In the genomic region with DNA sequence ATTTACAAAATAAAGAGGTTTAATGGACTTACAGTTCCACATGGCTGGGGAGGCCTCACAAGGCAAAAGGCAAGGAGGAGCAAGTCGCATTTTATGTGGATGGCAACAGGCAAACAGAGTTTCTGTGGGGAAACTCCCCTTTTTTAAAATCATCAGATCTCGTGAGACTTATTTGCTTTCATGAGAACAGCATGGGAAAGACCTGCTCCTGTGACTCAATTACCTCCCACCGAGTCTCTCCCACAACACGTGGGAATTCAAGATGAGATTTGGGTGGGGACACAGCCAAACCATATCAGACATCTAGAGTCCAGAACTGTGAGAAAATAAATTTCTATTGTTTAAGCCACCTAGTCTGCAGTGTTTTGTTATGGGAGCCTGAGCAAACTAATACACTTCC, we compare ENCODE assay signal across 19 cellular contexts.
A peak's percentile ranks its signal among the peaks of the same experiment; 100 is the strongest.
DNase-seq lines count a peak whose midpoint lies in the region; ATAC-seq and TF ChIP-seq lines count a peak whose summit lies in the region.
"Had no signal": no experiment of that assay in that cellular context is flagged by ENCODE, and none has a peak within 500 bp of the region (broad histone marks: within the 10 kb centered on the region; RNA-seq: fewer than 3 reads in every experiment).

No MANE protein-coding gene starts in this region.

- H3K9me2 ChIP-seq in hepatocyte (replicated peaks; ENCODE audit: insufficient read depth): no peaks in the 10 kb centered on the region

- H3K4me3 ChIP-seq in WERI-Rb-1 (ENCODE audit: low read depth, low read length) (no peak overlapping the region), hepatocyte (no peak overlapping the region), smooth muscle cell (no peak overlapping the region)
- H3K4me3 ChIP-seq: dorsolateral prefrontal cortex, HAP-1, MG63, uterus had no signal

- H3K27ac ChIP-seq in WERI-Rb-1 (peak overlapping the region; percentile 21), hepatocyte (peak overlapping the region; percentile 93), smooth muscle cell (ENCODE audit: low read depth) (peak overlapping the region; percentile 87)
- H3K27ac ChIP-seq: dorsolateral prefrontal cortex had no signal

- H3K36me3 ChIP-seq in WERI-Rb-1 (peaks cover 3% of the 10 kb centered on the region), hepatocyte (replicated peaks; ENCODE audit: insufficient read depth, low read depth) (no peaks in the 10 kb centered on the region), smooth muscle cell (ENCODE audit: low read depth) (no peaks in the 10 kb centered on the region)
- H3K36me3 ChIP-seq: HAP-1, MG63, uterus had no signal

- H2AFZ ChIP-seq in hepatocyte (no peak overlapping the region), smooth muscle cell (ENCODE audit: low read depth) (no peak overlapping the region)

- H3K27me3 ChIP-seq in WERI-Rb-1 (ENCODE audit: insufficient read depth, low read depth, severe bottlenecking) (no peaks in the 10 kb centered on the region), hepatocyte (no peaks in the 10 kb centered on the region), smooth muscle cell (ENCODE audit: low read depth) (no peaks in the 10 kb centered on the region)
- H3K27me3 ChIP-seq: dorsolateral prefrontal cortex, MG63, uterus had no signal

- H3K9me3 Mint-ChIP-seq in activated T-cell treated with anti-CD3 and anti-CD28 coated beads, Interleukin-2, amount 50 U/mL, for 24 hours: peaks cover 15% of the 10 kb centered on the region
- no peaks in the 10 kb centered on the region for H3K9me3 Mint-ChIP-seq in activated T-cell treated with anti-CD3 and anti-CD28 coated beads, Interleukin-2, amount 50 U/mL, for 72 hours
- H3K9me3 Mint-ChIP-seq: CD4-positive, alpha-beta T cell; stimulated activated naive CD8-positive, alpha-beta T cell treated with anti-CD3 and anti-CD28 coated beads, Interleukin-15, Interleukin-2, amounts not matched to agents 100 ng/mL and 50 ng/mL, for 24 hours had no signal

- no peak overlapping the region for H3K4me3 Mint-ChIP-seq in activated T-cell treated with anti-CD3 and anti-CD28 coated beads, Interleukin-2, amount 50 U/mL, for 24 hours
- H3K4me3 Mint-ChIP-seq in activated T-cell treated with anti-CD3 and anti-CD28 coated beads, Interleukin-2, amount 50 U/mL, for 72 hours: peak overlapping the region in 1 of 2 donors; percentile 31
- H3K4me3 Mint-ChIP-seq: CD4-positive, alpha-beta T cell; stimulated activated naive CD8-positive, alpha-beta T cell treated with anti-CD3 and anti-CD28 coated beads, Interleukin-15, Interleukin-2, amounts not matched to agents 100 ng/mL and 50 ng/mL, for 24 hours had no signal

- H4K20me1 ChIP-seq in hepatocyte (ENCODE audit: insufficient read depth, poor library complexity, severe bottlenecking) (no peaks in the 10 kb centered on the region), smooth muscle cell (ENCODE audit: low read depth) (no peaks in the 10 kb centered on the region)

- ATAC-seq in activated T-cell treated with anti-CD3 and anti-CD28 coated beads, Interleukin-2, amount 50 U/mL, for 72 hours (replicated peaks in 1 of 2): no peak

- H3K4me2 ChIP-seq in hepatocyte: no peak overlapping the region
- H3K4me2 ChIP-seq in smooth muscle cell: no peak overlapping the region

- no peaks in the 10 kb centered on the region for H3K79me2 ChIP-seq in hepatocyte
- H3K79me2 ChIP-seq in smooth muscle cell (ENCODE audit: low read depth): no peaks in the 10 kb centered on the region

- H3F3A ChIP-seq in smooth muscle cell (ENCODE audit: low read depth): no peaks in the 10 kb centered on the region

- H3K36me3 Mint-ChIP-seq in activated T-cell treated with anti-CD3 and anti-CD28 coated beads, Interleukin-2, amount 50 U/mL, for 24 hours (ENCODE audit: low read depth): peaks cover 8% of the 10 kb centered on the region
- H3K36me3 Mint-ChIP-seq in activated T-cell treated with anti-CD3 and anti-CD28 coated beads, Interleukin-2, amount 50 U/mL, for 72 hours (ENCODE audit: insufficient read depth in 2 of 2): peaks cover 3 to 9% of the 10 kb centered on the region in 2 donors

- H3K27ac Mint-ChIP-seq in activated T-cell treated with anti-CD3 and anti-CD28 coated beads, Interleukin-2, amount 50 U/mL, for 24 hours: peak overlapping the region; percentile 93
- no peak overlapping the region for H3K27ac Mint-ChIP-seq in activated T-cell treated with anti-CD3 and anti-CD28 coated beads, Interleukin-2, amount 50 U/mL, for 72 hours
- H3K27ac Mint-ChIP-seq: CD4-positive, alpha-beta T cell had no signal

- H3K9ac ChIP-seq in smooth muscle cell (ENCODE audit: low read depth): peak overlapping the region; percentile 67

- H3K4me1 ChIP-seq in hepatocyte (ENCODE audit: insufficient read depth) (peaks cover 23% of the 10 kb centered on the region), smooth muscle cell (ENCODE audit: low read depth) (peaks cover 83% of the 10 kb centered on the region)
- H3K4me1 ChIP-seq: HAP-1 had no signal

- 87% methylated on average over 4 of the region's 4 CpGs for WGBS in hepatocyte (ENCODE audit: low lambda C conversion rate, missing lambda C conversion rate)
- 88% methylated on average over 4 of the region's 4 CpGs for WGBS in smooth muscle cell (ENCODE audit: low lambda C conversion rate)

- H3K27me3 Mint-ChIP-seq in activated T-cell treated with anti-CD3 and anti-CD28 coated beads, Interleukin-2, amount 50 U/mL, for 24 hours: no peaks in the 10 kb centered on the region
- H3K27me3 Mint-ChIP-seq in activated T-cell treated with anti-CD3 and anti-CD28 coated beads, Interleukin-2, amount 50 U/mL, for 72 hours (ENCODE audit: low read depth): no peaks in the 10 kb centered on the region
- H3K27me3 Mint-ChIP-seq: CD4-positive, alpha-beta T cell; stimulated activated naive CD8-positive, alpha-beta T cell treated with anti-CD3 and anti-CD28 coated beads, Interleukin-15, Interleukin-2, amounts not matched to agents 100 ng/mL and 50 ng/mL, for 24 hours had no signal

- no peak for TF ChIP-seq CTCF in WERI-Rb-1 (IDR thresholded peaks at IDR 0.05; ENCODE audit: low read depth, low read length)
- no peak for TF ChIP-seq CTCF in hepatocyte (IDR thresholded peaks at IDR 0.05; ENCODE audit: poor library complexity)
- TF ChIP-seq CTCF in smooth muscle cell (IDR thresholded peaks at IDR 0.05; ENCODE audit: borderline replicate concordance, insufficient read depth, poor library complexity, severe bottlenecking): no peak

- H3K9me3 ChIP-seq in WERI-Rb-1 (ENCODE audit: severe bottlenecking): no peaks in the 10 kb centered on the region
- no peaks in the 10 kb centered on the region for H3K9me3 ChIP-seq in hepatocyte (ENCODE audit: low read depth)
- H3K9me3 ChIP-seq in smooth muscle cell (replicated peaks; ENCODE audit: low read depth): no peaks in the 10 kb centered on the region
- H3K9me3 ChIP-seq: HAP-1, uterus had no signal

- no peak for DNase-seq in activated T-cell treated with anti-CD3 and anti-CD28 coated beads, Interleukin-2, amount 50 U/mL, for 24 hours
- DNase-seq in activated T-cell treated with anti-CD3 and anti-CD28 coated beads, Interleukin-2, amount 50 U/mL, for 72 hours: no peak
- no peak for DNase-seq in WERI-Rb-1
- no peak for DNase-seq in hepatocyte (ENCODE audit: low spot score)
- no peak for DNase-seq in smooth muscle cell (lab: John Stamatoyannopoulos, UW; ENCODE audit: unreplicated experiment)
- DNase-seq in medulla oblongata (ENCODE audit: extremely low spot score): no peak
- DNase-seq in SHP77 (lab: John Stamatoyannopoulos, UW): no peak
- no peak for DNase-seq in effector CD4-positive, alpha-beta T cell
- DNase-seq: activated effector memory CD4-positive, alpha-beta T cell treated with anti-CD3 and anti-CD28 coated beads, Interleukin-2, amount 50 U/mL, for 16 hours; CD4-positive, alpha-beta T cell; DND-41; dorsolateral prefrontal cortex; MG63; NCI-H524; retina; stimulated activated CD4-positive, alpha-beta T cell treated with anti-CD3 and anti-CD28 coated beads, Interleukin-15, amount 100 ng/mL, for 24 hours; uterus had no signal

- H3K4me1 Mint-ChIP-seq in activated T-cell treated with anti-CD3 and anti-CD28 coated beads, Interleukin-2, amount 50 U/mL, for 24 hours (ENCODE audit: low read depth): peaks cover 73% of the 10 kb centered on the region
- peaks cover 54% of the 10 kb centered on the region for H3K4me1 Mint-ChIP-seq in activated T-cell treated with anti-CD3 and anti-CD28 coated beads, Interleukin-2, amount 50 U/mL, for 72 hours (ENCODE audit: low read depth)

Comparison
In these comparisons a context has a peak if more than half of its experiments do, and no peak if none do; other contexts are left out.
1. H3K27ac ChIP-seq: peak in every context shown above with its lines; median percentile 93 in hepatocyte; 87 in smooth muscle cell; 21 in WERI-Rb-1.